In the genomic region with DNA sequence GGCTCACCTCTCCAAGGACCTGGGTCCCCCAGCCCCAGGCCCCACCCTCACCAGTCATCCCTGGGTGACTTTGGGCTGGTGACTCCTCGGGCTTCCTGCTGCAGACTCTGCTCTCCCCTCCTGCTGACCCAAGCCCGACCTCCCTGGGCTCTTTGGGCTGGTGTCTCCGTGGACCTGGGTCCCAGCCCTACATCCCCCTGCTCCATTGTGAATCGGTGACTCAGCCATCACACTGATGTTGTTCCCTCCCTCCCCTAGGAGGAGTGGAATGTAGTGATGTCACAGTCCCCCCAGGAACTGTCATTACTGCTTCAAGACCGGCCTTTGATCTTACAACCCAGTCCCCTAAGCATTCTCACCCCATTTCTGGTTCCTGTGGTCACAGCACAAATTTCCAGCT, we compare ENCODE assay signal across 1 cellular context.
TF ChIP-seq lines count a peak whose summit lies in the region.

No MANE protein-coding gene starts in this region.

TF ChIP-seq in SK-N-SH, 30 proteins besides CTCF, POLR2A, EP300 and RAD21 (continued from another document):
- TF ChIP-seq, protein P1, sequence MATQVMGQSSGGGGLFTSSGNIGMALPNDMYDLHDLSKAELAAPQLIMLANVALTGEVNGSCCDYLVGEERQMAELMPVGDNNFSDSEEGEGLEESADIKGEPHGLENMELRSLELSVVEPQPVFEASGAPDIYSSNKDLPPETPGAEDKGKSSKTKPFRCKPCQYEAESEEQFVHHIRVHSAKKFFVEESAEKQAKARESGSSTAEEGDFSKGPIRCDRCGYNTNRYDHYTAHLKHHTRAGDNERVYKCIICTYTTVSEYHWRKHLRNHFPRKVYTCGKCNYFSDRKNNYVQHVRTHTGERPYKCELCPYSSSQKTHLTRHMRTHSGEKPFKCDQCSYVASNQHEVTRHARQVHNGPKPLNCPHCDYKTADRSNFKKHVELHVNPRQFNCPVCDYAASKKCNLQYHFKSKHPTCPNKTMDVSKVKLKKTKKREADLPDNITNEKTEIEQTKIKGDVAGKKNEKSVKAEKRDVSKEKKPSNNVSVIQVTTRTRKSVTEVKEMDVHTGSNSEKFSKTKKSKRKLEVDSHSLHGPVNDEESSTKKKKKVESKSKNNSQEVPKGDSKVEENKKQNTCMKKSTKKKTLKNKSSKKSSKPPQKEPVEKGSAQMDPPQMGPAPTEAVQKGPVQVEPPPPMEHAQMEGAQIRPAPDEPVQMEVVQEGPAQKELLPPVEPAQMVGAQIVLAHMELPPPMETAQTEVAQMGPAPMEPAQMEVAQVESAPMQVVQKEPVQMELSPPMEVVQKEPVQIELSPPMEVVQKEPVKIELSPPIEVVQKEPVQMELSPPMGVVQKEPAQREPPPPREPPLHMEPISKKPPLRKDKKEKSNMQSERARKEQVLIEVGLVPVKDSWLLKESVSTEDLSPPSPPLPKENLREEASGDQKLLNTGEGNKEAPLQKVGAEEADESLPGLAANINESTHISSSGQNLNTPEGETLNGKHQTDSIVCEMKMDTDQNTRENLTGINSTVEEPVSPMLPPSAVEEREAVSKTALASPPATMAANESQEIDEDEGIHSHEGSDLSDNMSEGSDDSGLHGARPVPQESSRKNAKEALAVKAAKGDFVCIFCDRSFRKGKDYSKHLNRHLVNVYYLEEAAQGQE (IDR thresholded peaks at IDR 0.05; ENCODE audit: low read depth, low read length): no peak
